8 cellular contexts compared by ENCODE assay signal in the genomic region with DNA sequence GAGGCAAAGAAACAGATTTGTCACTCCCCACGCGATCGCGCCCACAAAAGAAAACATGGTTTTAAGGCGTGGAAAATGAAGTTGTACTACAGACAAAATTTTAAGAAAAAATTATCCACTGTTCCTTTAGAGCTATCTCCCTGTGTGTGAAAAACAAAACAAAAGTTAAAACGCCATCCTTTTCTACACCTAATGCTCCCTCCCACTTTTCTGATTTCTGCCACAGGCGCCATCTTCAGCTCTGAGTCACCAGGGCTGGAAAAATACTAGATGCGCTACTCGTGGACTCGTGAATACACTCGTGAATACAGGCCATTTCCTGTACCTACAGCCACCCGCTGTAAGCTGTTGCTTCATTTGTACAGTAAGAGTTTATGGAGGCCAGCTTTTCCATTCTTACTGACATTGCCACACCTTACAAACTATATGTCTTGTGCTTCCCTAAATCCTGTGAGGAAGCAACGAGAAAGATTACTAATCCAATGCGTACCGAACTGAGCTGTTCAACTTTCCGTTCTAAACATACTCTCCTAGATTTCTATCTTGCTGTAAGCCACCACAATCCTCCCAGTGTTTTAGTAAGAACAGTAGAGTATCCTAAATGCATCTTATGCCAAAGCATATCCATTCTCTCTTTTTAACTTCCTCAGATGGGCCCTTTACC. TPM values are rescaled to one million over a fixed set of nuclear protein-coding genes. Genes with fewer than 3 reads are reported as not detected.
A peak's percentile ranks its signal among the peaks of the same experiment; 100 is the strongest.
DNase-seq lines count a peak whose midpoint lies in the region; ATAC-seq and TF ChIP-seq lines count a peak whose summit lies in the region.

No MANE protein-coding gene starts in this region.

- intact Hi-C loops in colonic mucosa (cut with DNase I), result no loop called here

- no peaks in the 10 kb centered on the region for H3K9me3 ChIP-seq in colonic mucosa

- H3K27ac ChIP-seq in colonic mucosa, result peak overlapping the region; percentile 93

- H3K36me3 ChIP-seq in colonic mucosa, result no peaks in the 10 kb centered on the region

- no peak for TF ChIP-seq CTCF in GM12865 (IDR thresholded peaks at IDR 0.05; ENCODE audit: insufficient read depth, low read depth, low read length, missing control alignments)
- no peak for TF ChIP-seq CTCF in colonic mucosa (IDR thresholded peaks at IDR 0.05)

- H3K4me3 ChIP-seq in GM12865 (ENCODE audit: low read depth, low read length) (peak overlapping the region; percentile 98), colonic mucosa (peak overlapping the region; percentile 71)

- peak overlapping the region; percentile 98 to 99 for H3K9ac ChIP-seq in colonic mucosa (ENCODE audit: low read depth in 2 of 2, low read length in 2 of 2)

- H3K27me3 ChIP-seq in colonic mucosa, result no peaks in the 10 kb centered on the region

- H3K4me1 ChIP-seq in colonic mucosa, result peaks cover 4% of the 10 kb centered on the region

- peak; percentile 71 for DNase-seq in GM12865 (ENCODE audit: low read depth)
- DNase-seq in NCI-H2227 (lab: John Stamatoyannopoulos, UW; ENCODE audit: unreplicated experiment), result peak; percentile 70
- peak; percentile 35 to 36 for DNase-seq in activated CD4-positive, alpha-beta T cell treated with anti-CD3 and anti-CD28 coated beads for 24 hours (ENCODE audit: low read depth in 2 of 2)
- DNase-seq in colonic mucosa, result peak; percentile 74
- peak; percentile 59 for DNase-seq in left lobe of liver (ENCODE audit: low spot score)
- peak; percentile 57 to 70 for DNase-seq in stimulated activated CD4-positive, alpha-beta T cell treated with anti-CD3 and anti-CD28 coated beads, Interleukin-2, amount 100 ng/mL, for 24 hours
- DNase-seq in GM19238 (ENCODE audit: insufficient read length, low spot score), result no peak

- peak; percentile 27 for ATAC-seq in HG03025 (IDR thresholded peaks at IDR 0.05; ENCODE audit: low FRiP score, unreplicated experiment)
- peak; percentile 63 for ATAC-seq in left lobe of liver

RNA-seq across cellular contexts. Expression of gene AHI1, which starts 0.8 kb away (rescaled TPM):
- total RNA-seq in colonic mucosa (10 to 100 TPM; 21.0 to 25.5 TPM), left lobe of liver (10.2 TPM)
